In the genomic region with DNA sequence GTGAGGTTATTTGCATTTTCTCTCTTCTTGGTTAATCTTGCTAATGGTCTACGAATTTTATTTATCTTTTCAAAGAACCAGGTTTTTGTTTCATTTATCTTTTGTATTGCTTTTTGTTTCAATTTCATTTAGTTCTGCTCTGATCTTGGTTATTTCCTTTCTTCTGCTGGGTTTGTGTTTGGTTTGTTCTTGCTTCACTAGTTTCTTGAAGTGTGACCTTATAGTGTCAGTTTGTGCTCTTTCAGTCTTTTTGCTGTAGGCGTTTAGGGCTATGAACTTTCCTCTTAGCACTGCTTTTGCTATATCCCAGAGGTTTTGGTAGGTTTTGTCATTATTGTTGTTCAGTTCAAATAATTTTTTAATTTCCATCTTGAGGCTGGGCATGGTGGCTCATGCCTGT, we compare ENCODE assay signal across 1 cellular context.
A peak's percentile ranks its signal among the peaks of the same experiment; 100 is the strongest.
TF ChIP-seq lines count a peak whose summit lies in the region.

No MANE protein-coding gene starts in this region.

TF ChIP-seq in GM12878, 131 proteins besides CTCF, POLR2A, EP300 and RAD21:
- peak; percentile 56; the same call in 1 of the 2 replicates for TF ChIP-seq MLLT1 (IDR thresholded peaks at IDR 0.05)
- peak in 1 of 2 experiments; percentile 15; a peak in 1 of 4 replicates for TF ChIP-seq BHLHE40 (IDR thresholded peaks at IDR 0.05; ENCODE audit: borderline replicate concordance in 1 of 2, low read depth in 2 of 2, low read length in 1 of 2)
- peak; percentile 63 for TF ChIP-seq ATF7 (IDR thresholded peaks at IDR 0.05; ENCODE audit: low read depth)
- TF ChIP-seq NR2F1 (conservative IDR thresholded peaks at IDR 0.05), result 0 out of 2 replicates have a peak, but pooled peaks have one; percentile 19
- TF ChIP-seq PKNOX1 (IDR thresholded peaks at IDR 0.05), result peak; percentile 34; the same call in 1 of the 2 replicates
TF ChIP-seq in GM12878: peak in this region for 5; not testable (repeated sequence) for 126.
